8 cellular contexts compared by ENCODE assay signal in the genomic region with DNA sequence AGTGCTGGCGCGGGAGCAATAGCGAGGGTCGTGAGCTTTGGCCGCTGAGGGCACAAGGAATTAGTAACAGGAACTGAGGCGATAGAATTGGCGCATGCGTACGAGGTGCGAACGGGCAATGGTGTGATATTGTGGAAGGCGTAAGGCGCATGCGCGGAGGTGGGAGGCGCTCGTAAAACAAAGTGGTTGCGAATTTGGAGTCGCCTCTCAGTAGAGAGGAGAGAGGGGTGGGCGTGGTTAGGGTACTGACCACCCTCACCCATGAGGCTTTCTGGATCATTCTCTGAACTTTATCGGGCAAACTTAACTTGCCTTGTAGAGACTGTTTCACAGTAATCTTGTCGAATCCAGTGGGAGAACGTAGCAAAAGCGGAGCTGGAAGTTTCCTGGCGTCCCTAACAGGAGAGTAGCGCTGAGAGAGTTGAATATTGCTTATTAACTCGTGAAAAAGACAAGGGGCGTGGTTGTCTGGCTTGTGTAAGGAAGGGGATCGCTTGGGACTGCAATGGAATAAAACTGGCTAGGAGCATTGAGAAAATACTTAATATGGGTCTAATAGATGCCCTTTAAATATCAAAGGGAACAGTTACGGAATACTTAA. TPM values are rescaled to one million over a fixed set of nuclear protein-coding genes. Genes with fewer than 3 reads are reported as not detected.
A peak's percentile ranks its signal among the peaks of the same experiment; 100 is the strongest.
DNase-seq lines count a peak whose midpoint lies in the region; ATAC-seq and TF ChIP-seq lines count a peak whose summit lies in the region.

No MANE protein-coding gene starts in this region.

- H3K9me3 Mint-ChIP-seq in activated CD8-positive, alpha-beta memory T cell treated with anti-CD3 and anti-CD28 coated beads, Interleukin-2, amount 10 ng/mL, durations not matched to agents 7 days and 5 days (ENCODE audit: low read depth): no peaks in the 10 kb centered on the region

- DNase-seq in D341Med (ENCODE audit: low spot score) (peak; percentile 89), HUDEP-2 (lab: John Stamatoyannopoulos, UW; ENCODE audit: unreplicated experiment in 76 of 76) (peak in 74 of 76 experiments; percentile 39 to 99 (median 90)), NOMO-1 treated with DMSO at 0.1 percent for 48 hours (lab: John Stamatoyannopoulos, UW; ENCODE audit: unreplicated experiment) (peak; percentile 97), epithelial cell of esophagus (ENCODE audit: low read depth) (peak; percentile 94), midbrain (lab: John Stamatoyannopoulos, UW) (peak; percentile 97)
- peak; percentile 97 for DNase-seq in activated CD8-positive, alpha-beta memory T cell treated with anti-CD3 and anti-CD28 coated beads, Interleukin-2, amount 10 ng/mL, durations not matched to agents 7 days and 5 days
- DNase-seq in stimulated activated CD8-positive, alpha-beta memory T cell treated with anti-CD3 and anti-CD28 coated beads, Interleukin-2, amount 100 ng/mL, for 1 hour (ENCODE audit: low read depth in 2 of 2): peak; percentile 86 to 91

- no peak overlapping the region for H3K4me3 Mint-ChIP-seq in activated CD8-positive, alpha-beta memory T cell treated with anti-CD3 and anti-CD28 coated beads, Interleukin-2, amount 10 ng/mL, durations not matched to agents 7 days and 5 days

- H3K27ac Mint-ChIP-seq in activated CD8-positive, alpha-beta memory T cell treated with anti-CD3 and anti-CD28 coated beads, Interleukin-2, amount 10 ng/mL, durations not matched to agents 7 days and 5 days: no peak overlapping the region

- ATAC-seq in GM21447 (IDR thresholded peaks at IDR 0.05; ENCODE audit: unreplicated experiment): peak; percentile 47
- ATAC-seq in activated CD8-positive, alpha-beta memory T cell treated with anti-CD3 and anti-CD28 coated beads, Interleukin-2, amount 10 ng/mL, durations not matched to agents 7 days and 5 days: peak; percentile 57

- CTCF ChIA-PET in activated CD8-positive, alpha-beta memory T cell treated with anti-CD3 and anti-CD28 coated beads, Interleukin-2, amount 10 ng/mL, durations not matched to agents 7 days and 5 days (lab: Charles Lee): interaction anchor here (1.1 to 7.0 kb wide), 8 partner anchors 8 to 116 kb away, joined by 3 to 32 read pairs (median 12); a partner anchor contains a TSS

- peaks cover 36% of the 10 kb centered on the region for H3K4me1 Mint-ChIP-seq in activated CD8-positive, alpha-beta memory T cell treated with anti-CD3 and anti-CD28 coated beads, Interleukin-2, amount 10 ng/mL, durations not matched to agents 7 days and 5 days

- TF ChIP-seq CTCF in epithelial cell of esophagus (IDR thresholded peaks at IDR 0.05; ENCODE audit: insufficient read depth, low read depth, low read length, missing control alignments): no peak

- H3K27me3 Mint-ChIP-seq in activated CD8-positive, alpha-beta memory T cell treated with anti-CD3 and anti-CD28 coated beads, Interleukin-2, amount 10 ng/mL, durations not matched to agents 7 days and 5 days: no peaks in the 10 kb centered on the region

- peaks cover 21% of the 10 kb centered on the region for H3K36me3 Mint-ChIP-seq in activated CD8-positive, alpha-beta memory T cell treated with anti-CD3 and anti-CD28 coated beads, Interleukin-2, amount 10 ng/mL, durations not matched to agents 7 days and 5 days

- peak overlapping the region; percentile 61 for H3K4me3 ChIP-seq in epithelial cell of esophagus (ENCODE audit: low read length)

RNA-seq across cellular contexts. Expression of a gene that starts 0.4 kb away (rescaled TPM):
- total RNA-seq in activated CD8-positive, alpha-beta memory T cell treated with anti-CD3 and anti-CD28 coated beads, Interleukin-2, amount 10 ng/mL, durations not matched to agents 7 days and 5 days: 100 to 1,000 TPM; 149 to 155 TPM

RNA-seq across cellular contexts. Expression of a gene that starts 4.4 kb away (rescaled TPM):
- total RNA-seq in activated CD8-positive, alpha-beta memory T cell treated with anti-CD3 and anti-CD28 coated beads, Interleukin-2, amount 10 ng/mL, durations not matched to agents 7 days and 5 days: 10 to 100 TPM; 48.0 to 57.4 TPM

RNA-seq across cellular contexts. Expression of a gene that starts 8.2 kb away (rescaled TPM):
- 10 to 100 TPM; 48.2 to 63.7 TPM for total RNA-seq in activated CD8-positive, alpha-beta memory T cell treated with anti-CD3 and anti-CD28 coated beads, Interleukin-2, amount 10 ng/mL, durations not matched to agents 7 days and 5 days

RNA-seq across cellular contexts. Expression of a gene that starts 13.3 kb away (rescaled TPM):
- 10 to 100 TPM; 44.0 to 47.9 TPM for total RNA-seq in activated CD8-positive, alpha-beta memory T cell treated with anti-CD3 and anti-CD28 coated beads, Interleukin-2, amount 10 ng/mL, durations not matched to agents 7 days and 5 days

RNA-seq across cellular contexts. Expression of a gene that starts 18.5 kb away (rescaled TPM):
- total RNA-seq in activated CD8-positive, alpha-beta memory T cell treated with anti-CD3 and anti-CD28 coated beads, Interleukin-2, amount 10 ng/mL, durations not matched to agents 7 days and 5 days: 1 to 10 TPM in 1 of 2 experiments, under 1 TPM in 1; 0.91 to 1.2 TPM

Comparison
In these comparisons a context has a peak if more than half of its experiments do, and no peak if none do; other contexts are left out.
1. Peak in every context shown above with its lines: DNase-seq, ATAC-seq and H3K4me3 ChIP-seq.